ENCODE assay signal across 30 cellular contexts in the genomic region with DNA sequence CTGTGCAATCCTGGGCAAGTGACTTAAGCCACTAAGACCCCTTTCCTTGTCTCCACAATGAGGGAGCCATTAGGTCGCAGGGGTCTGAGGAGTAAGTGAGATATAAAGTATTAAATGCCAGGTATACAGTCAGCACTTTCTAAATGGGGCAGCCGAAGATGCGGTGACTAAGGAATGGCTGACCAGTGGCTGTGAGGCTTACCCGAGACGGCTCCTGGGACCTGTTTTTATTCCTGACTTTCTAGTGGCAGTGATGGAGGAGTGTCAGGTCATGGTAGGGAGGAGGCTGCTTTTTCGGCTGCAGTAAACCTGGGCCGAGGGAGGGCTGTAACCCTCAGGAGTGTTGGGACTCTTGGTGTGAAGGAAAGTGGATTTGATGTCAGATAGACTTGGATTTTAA.
"Had no signal": no experiment of that assay in that cellular context is flagged by ENCODE, and none has a peak within 500 bp of the region (broad histone marks: within the 10 kb centered on the region; RNA-seq: fewer than 3 reads in every experiment).

No MANE protein-coding gene starts in this region.

- H3K27me3 ChIP-seq: left lung, neural progenitor cell, neutrophil, right atrium auricular region, right lobe of liver, stomach, testis, thyroid gland, transverse colon, upper lobe of left lung, vagina had no signal

- H3K27ac Mint-ChIP-seq: immature natural killer cell; nephron progenitor cell; neural progenitor cell; stimulated activated naive B cell treated with anti-CD40 and anti-IgM and Interleukin-4, amounts not matched to agents 10 μg/mL and 1 μg/mL and 100 μg/mL, for 72 hours had no signal

- H3K9ac ChIP-seq: neural progenitor cell, parathyroid adenoma had no signal

- H3K4me1 ChIP-seq: neural progenitor cell, right lobe of liver, testis, thyroid gland had no signal

- H3K4me3 ChIP-seq: left lung, lower lobe of right lung, neural progenitor cell, right atrium auricular region, right lobe of liver, skin epidermis, stomach, testis, thyroid gland, transverse colon, upper lobe of left lung, vagina had no signal

- H3K27me3 Mint-ChIP-seq: naive B cell; stimulated activated naive B cell treated with anti-CD40 and anti-IgM and Interleukin-4, amounts not matched to agents 10 μg/mL and 1 μg/mL and 100 μg/mL, for 72 hours had no signal

- H3K4me3 Mint-ChIP-seq: immature natural killer cell; natural killer cell; nephron progenitor cell; neural progenitor cell; stimulated activated naive B cell treated with anti-CD40 and anti-IgM and Interleukin-4, amounts not matched to agents 10 μg/mL and 1 μg/mL and 100 μg/mL, for 72 hours had no signal

- H3K36me3 ChIP-seq: left lung, lower lobe of right lung, neural progenitor cell, neutrophil, right atrium auricular region, right lobe of liver, thyroid gland, transverse colon, vagina had no signal

- H3K9me3 ChIP-seq: left lung, lower lobe of right lung, neutrophil, right atrium auricular region, right lobe of liver, stomach, testis, thyroid gland, transverse colon, upper lobe of left lung, vagina had no signal

- H3K27ac ChIP-seq: left lung, lower lobe of right lung, neural progenitor cell, neutrophil, parathyroid adenoma, right atrium auricular region, right lobe of liver, skin epidermis, stomach, testis, thyroid gland, transverse colon, upper lobe of left lung, vagina had no signal

- DNase-seq: hippocampal formation; immature natural killer cell; kidney; left colon; left lung; lower lobe of right lung; mammary epithelial cell; mesenchymal stem cell; naive B cell; natural killer cell; nephron progenitor cell; occipital lobe; right lobe of liver; stimulated activated CD4-positive, alpha-beta T cell treated with anti-CD3 and anti-CD28 coated beads, Interleukin-12 subunit alpha, Interleukin-12 subunit beta, amount 100 ng/mL, for 4 hours; stimulated activated CD4-positive, alpha-beta T cell treated with anti-CD3 and anti-CD28 coated beads, Interleukin-15, amount 100 ng/mL, for 24 hours; stimulated activated CD4-positive, alpha-beta T cell treated with anti-CD3 and anti-CD28 coated beads, Interleukin-2, amount 100 ng/mL, for 24 hours; stimulated activated CD4-positive, alpha-beta T cell treated with anti-CD3 and anti-CD28 coated beads, Interleukin-4, amount 100 ng/mL, for 1 hour; stimulated activated naive B cell treated with anti-CD40 and anti-IgM and Interleukin-4, amounts not matched to agents 10 μg/mL and 1 μg/mL and 100 μg/mL, for 72 hours; stimulated activated naive CD8-positive, alpha-beta T cell treated with anti-CD3 and anti-CD28 coated beads, Interleukin-15, Interleukin-2, amounts not matched to agents 100 U/mL and 50 U/mL, for 24 hours; stomach; testis; thyroid gland; transverse colon; upper lobe of left lung had no signal

- H3K36me3 Mint-ChIP-seq: natural killer cell, neural progenitor cell had no signal

- H3K9me3 Mint-ChIP-seq: immature natural killer cell; naive B cell; natural killer cell; nephron progenitor cell; neural progenitor cell; stimulated activated naive B cell treated with anti-CD40 and anti-IgM and Interleukin-4, amounts not matched to agents 10 μg/mL and 1 μg/mL and 100 μg/mL, for 72 hours had no signal
